Comparison of ENCODE assay signal across 1 cellular context in the genomic region with DNA sequence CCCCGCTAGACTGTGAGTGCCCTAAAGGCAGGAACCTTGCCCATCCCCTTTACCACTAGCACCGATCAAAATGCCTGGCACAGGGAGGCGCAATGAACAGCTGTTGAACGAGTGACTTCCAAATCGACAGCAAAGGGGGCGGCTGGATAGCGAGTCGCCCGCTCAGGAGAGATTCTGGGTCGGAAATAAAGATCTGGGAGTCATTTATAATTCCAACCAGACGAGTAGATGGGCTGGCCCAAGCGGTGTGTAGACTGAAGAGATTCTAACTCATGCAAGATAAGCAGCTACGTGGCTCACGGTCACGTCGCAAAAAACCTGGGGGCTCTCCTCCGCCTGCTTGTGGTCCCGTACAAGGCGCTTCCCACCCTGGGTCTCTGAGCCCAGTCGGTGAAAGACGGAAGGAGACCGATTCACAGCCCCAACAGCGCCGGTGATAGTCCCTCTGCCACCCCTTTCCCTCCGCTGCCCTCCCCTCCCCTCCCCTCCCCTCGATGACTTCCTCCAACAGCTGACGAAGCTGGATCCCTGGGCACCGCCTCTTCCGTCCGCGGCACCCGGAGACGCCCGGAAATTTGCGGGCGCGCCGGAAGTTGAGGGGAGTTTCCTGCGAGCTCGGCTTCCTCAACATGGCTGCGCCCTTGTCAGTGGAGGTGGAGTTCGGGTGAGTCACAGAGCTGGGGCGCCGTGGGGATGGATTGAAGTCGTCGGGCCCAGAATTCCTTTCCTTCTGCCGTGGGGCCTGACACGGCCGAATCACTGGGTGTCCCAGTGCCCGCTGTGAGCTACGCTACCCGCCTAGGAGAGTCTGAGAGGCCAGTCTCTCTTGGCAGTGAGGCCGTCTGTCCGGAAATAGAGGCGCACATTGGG.
A peak's percentile ranks its signal among the peaks of the same experiment; 100 is the strongest.
TF ChIP-seq lines count a peak whose summit lies in the region.

A gene (plus strand): TSS at position 623 of the 870 bp plus-strand sequence. CDS start 7 bp downstream, at position 630.

TF ChIP-seq in A549, 52 proteins besides CTCF, POLR2A, EP300 and RAD21 (continued from another document):
- TF ChIP-seq, protein P1, sequence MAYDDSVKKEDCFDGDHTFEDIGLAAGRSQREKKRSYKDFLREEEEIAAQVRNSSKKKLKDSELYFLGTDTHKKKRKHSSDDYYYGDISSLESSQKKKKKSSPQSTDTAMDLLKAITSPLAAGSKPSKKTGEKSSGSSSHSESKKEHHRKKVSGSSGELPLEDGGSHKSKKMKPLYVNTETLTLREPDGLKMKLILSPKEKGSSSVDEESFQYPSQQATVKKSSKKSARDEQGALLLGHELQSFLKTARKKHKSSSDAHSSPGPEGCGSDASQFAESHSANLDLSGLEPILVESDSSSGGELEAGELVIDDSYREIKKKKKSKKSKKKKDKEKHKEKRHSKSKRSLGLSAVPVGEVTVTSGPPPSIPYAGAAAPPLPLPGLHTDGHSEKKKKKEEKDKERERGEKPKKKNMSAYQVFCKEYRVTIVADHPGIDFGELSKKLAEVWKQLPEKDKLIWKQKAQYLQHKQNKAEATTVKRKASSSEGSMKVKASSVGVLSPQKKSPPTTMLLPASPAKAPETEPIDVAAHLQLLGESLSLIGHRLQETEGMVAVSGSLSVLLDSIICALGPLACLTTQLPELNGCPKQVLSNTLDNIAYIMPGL (CRISPR knock-in tag; IDR thresholded peaks at IDR 0.05; ENCODE audit: borderline replicate concordance), result no peak
- no peak for TF ChIP-seq TFCP2L1 (CRISPR knock-in tag; IDR thresholded peaks at IDR 0.05)
- no peak for TF ChIP-seq ZFP36 (IDR thresholded peaks at IDR 0.05; ENCODE audit: borderline replicate concordance, partially characterized antibody)
- TF ChIP-seq ZSCAN20 (CRISPR knock-in tag; IDR thresholded peaks at IDR 0.05), result no peak
- no peak for TF ChIP-seq POLR2AphosphoS2 (conservative IDR thresholded peaks at IDR 0.05; ENCODE audit: low read length)
- no peak for TF ChIP-seq KDM1A (IDR thresholded peaks at IDR 0.05; ENCODE audit: low read depth)
- TF ChIP-seq, protein P2, sequence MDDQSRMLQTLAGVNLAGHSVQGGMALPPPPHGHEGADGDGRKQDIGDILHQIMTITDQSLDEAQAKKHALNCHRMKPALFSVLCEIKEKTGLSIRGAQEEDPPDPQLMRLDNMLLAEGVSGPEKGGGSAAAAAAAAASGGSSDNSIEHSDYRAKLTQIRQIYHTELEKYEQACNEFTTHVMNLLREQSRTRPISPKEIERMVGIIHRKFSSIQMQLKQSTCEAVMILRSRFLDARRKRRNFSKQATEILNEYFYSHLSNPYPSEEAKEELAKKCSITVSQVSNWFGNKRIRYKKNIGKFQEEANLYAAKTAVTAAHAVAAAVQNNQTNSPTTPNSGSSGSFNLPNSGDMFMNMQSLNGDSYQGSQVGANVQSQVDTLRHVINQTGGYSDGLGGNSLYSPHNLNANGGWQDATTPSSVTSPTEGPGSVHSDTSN (IDR thresholded peaks at IDR 0.05), result peak; percentile 57; the same call in 1 of the 2 replicates
- TF ChIP-seq SREBF2 (IDR thresholded peaks at IDR 0.05), result no peak
- no peak for TF ChIP-seq CHD2 (IDR thresholded peaks at IDR 0.05; ENCODE audit: low read length, partially characterized antibody)
- TF ChIP-seq, protein P3, sequence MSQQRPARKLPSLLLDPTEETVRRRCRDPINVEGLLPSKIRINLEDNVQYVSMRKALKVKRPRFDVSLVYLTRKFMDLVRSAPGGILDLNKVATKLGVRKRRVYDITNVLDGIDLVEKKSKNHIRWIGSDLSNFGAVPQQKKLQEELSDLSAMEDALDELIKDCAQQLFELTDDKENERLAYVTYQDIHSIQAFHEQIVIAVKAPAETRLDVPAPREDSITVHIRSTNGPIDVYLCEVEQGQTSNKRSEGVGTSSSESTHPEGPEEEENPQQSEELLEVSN (IDR thresholded peaks at IDR 0.05; ENCODE audit: borderline replicate concordance, low read depth), result no peak
- TF ChIP-seq RNF2 (IDR thresholded peaks at IDR 0.05; ENCODE audit: borderline replicate concordance, low read depth), result no peak
- no peak for TF ChIP-seq RARB (CRISPR knock-in tag; IDR thresholded peaks at IDR 0.05)
- TF ChIP-seq, protein P4, sequence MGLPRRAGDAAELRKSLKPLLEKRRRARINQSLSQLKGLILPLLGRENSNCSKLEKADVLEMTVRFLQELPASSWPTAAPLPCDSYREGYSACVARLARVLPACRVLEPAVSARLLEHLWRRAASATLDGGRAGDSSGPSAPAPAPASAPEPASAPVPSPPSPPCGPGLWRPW (IDR thresholded peaks at IDR 0.05), result no peak
- TF ChIP-seq RCOR1 (IDR thresholded peaks at IDR 0.05; ENCODE audit: low read depth, low read length), result no peak
- TF ChIP-seq, protein P5, sequence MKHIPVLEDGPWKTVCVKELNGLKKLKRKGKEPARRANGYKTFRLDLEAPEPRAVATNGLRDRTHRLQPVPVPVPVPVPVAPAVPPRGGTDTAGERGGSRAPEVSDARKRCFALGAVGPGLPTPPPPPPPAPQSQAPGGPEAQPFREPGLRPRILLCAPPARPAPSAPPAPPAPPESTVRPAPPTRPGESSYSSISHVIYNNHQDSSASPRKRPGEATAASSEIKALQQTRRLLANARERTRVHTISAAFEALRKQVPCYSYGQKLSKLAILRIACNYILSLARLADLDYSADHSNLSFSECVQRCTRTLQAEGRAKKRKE (CRISPR knock-in tag; IDR thresholded peaks at IDR 0.05; ENCODE audit: low read depth), result no peak
- no peak for TF ChIP-seq BHLHE40 (IDR thresholded peaks at IDR 0.05; ENCODE audit: low read depth, low read length)
- TF ChIP-seq FOXS1 (CRISPR knock-in tag; IDR thresholded peaks at IDR 0.05), result no peak
- TF ChIP-seq PHF8 (IDR thresholded peaks at IDR 0.05; ENCODE audit: borderline replicate concordance, low read depth), result peak; percentile 30; the same call in 1 of the 2 replicates
- no peak for TF ChIP-seq HEYL (CRISPR knock-in tag; IDR thresholded peaks at IDR 0.05)
- TF ChIP-seq JUN (IDR thresholded peaks at IDR 0.05), result peak in 1 of 2 experiments; percentile 82; a peak in 1 of 5 replicates
- TF ChIP-seq SMC3 (IDR thresholded peaks at IDR 0.05), result no peak
- no peak for TF ChIP-seq EHF (CRISPR knock-in tag; IDR thresholded peaks at IDR 0.05)
- no peak for TF ChIP-seq ZNF302 (CRISPR knock-in tag; IDR thresholded peaks at IDR 0.05)
- TF ChIP-seq MYC (IDR thresholded peaks at IDR 0.05; ENCODE audit: borderline replicate concordance, low read length), result no peak
- no peak; the same call in none of the 2 replicates for TF ChIP-seq GATA3 (IDR thresholded peaks at IDR 0.05; ENCODE audit: borderline replicate concordance)
- no peak for TF ChIP-seq CHD4 (IDR thresholded peaks at IDR 0.05; ENCODE audit: borderline replicate concordance)
- TF ChIP-seq, protein P6, sequence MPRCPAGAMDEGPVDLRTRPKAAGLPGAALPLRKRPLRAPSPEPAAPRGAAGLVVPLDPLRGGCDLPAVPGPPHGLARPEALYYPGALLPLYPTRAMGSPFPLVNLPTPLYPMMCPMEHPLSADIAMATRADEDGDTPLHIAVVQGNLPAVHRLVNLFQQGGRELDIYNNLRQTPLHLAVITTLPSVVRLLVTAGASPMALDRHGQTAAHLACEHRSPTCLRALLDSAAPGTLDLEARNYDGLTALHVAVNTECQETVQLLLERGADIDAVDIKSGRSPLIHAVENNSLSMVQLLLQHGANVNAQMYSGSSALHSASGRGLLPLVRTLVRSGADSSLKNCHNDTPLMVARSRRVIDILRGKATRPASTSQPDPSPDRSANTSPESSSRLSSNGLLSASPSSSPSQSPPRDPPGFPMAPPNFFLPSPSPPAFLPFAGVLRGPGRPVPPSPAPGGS (IDR thresholded peaks at IDR 0.05), result 0 out of 3 replicates have a peak, but pooled peaks have one; percentile 30
- TF ChIP-seq TP53 (CRISPR knock-in tag; IDR thresholded peaks at IDR 0.05), result no peak
- TF ChIP-seq NPAS2 (CRISPR knock-in tag; IDR thresholded peaks at IDR 0.05; ENCODE audit: borderline replicate concordance), result no peak
